Comparison of ENCODE assay signal across 13 cellular contexts in genomic region chr5:169641253-169641652, GRCh38. TPM values are rescaled to one million over a fixed set of nuclear protein-coding genes. Genes with fewer than 3 reads are reported as not detected.
DNase-seq lines count a peak whose midpoint lies in the region; ATAC-seq, FAIRE-seq and TF ChIP-seq lines count a peak whose summit lies in the region.
"Had no signal": no experiment of that assay in that cellular context is flagged by ENCODE, and none has a peak within 500 bp of the region (broad histone marks: within the 10 kb centered on the region; RNA-seq: fewer than 3 reads in every experiment).

No MANE protein-coding gene starts in this region.

- H3K27ac Mint-ChIP-seq in naive thymus-derived CD4-positive, alpha-beta T cell = peak overlapping the region in 1 of 9 donors; percentile 66
- H3K27ac Mint-ChIP-seq in CD8-positive, alpha-beta T cell = no peak overlapping the region
- H3K27ac Mint-ChIP-seq: activated naive CD8-positive, alpha-beta T cell had no signal

- H3K4me3 Mint-ChIP-seq in naive thymus-derived CD4-positive, alpha-beta T cell = peak overlapping the region in 6 of 10 donors; percentile 2 to 63 (median 24)
- no peak overlapping the region for H3K4me3 Mint-ChIP-seq in CD8-positive, alpha-beta T cell
- H3K4me3 Mint-ChIP-seq: activated naive CD8-positive, alpha-beta T cell had no signal

- H4K20me1 ChIP-seq in PC-9 (ENCODE audit: insufficient read depth) (no peaks in the 10 kb centered on the region), endothelial cell of umbilical vein (replicated peaks; ENCODE audit: control insufficient read depth, extremely low read depth, insufficient read depth, low read length) (no peaks in the 10 kb centered on the region)

- no peak overlapping the region for H3K4me3 ChIP-seq in PC-9
- H3K4me3 ChIP-seq in endothelial cell of umbilical vein (replicated peaks in 1 of 3; ENCODE audit: insufficient read depth in 1 of 3, low read depth in 1 of 3, low read length in 3 of 3) = no peak overlapping the region
- H3K4me3 ChIP-seq in naive thymus-derived CD4-positive, alpha-beta T cell (ENCODE audit: low read length) = no peak overlapping the region
- H3K4me3 ChIP-seq in CD8-positive, alpha-beta T cell (ENCODE audit: low read depth, low read length) = no peak overlapping the region
- H3K4me3 ChIP-seq: Peyer's patch, skin epidermis had no signal

- FAIRE-seq in endothelial cell of umbilical vein (lab: Jason Lieb, UNC) = peak; percentile 53
- no peak for FAIRE-seq in urothelium cell line (lab: Jason Lieb, UNC)

- H2AFZ ChIP-seq in PC-9 (no peak overlapping the region), endothelial cell of umbilical vein (ENCODE audit: low read depth, low read length) (no peak overlapping the region)

- DNase-seq in EH (ENCODE audit: low read depth) (peak; percentile 60), PC-9 (peak in 1 of 2 experiments; percentile 12), endothelial cell of umbilical vein (ENCODE audit: low read depth, low spot score) (peak; percentile 32), DMS79 (lab: John Stamatoyannopoulos, UW) (no peak), urothelium cell line (ENCODE audit: low spot score) (no peak)
- no peak for DNase-seq in naive thymus-derived CD4-positive, alpha-beta T cell
- no peak for DNase-seq in CD8-positive, alpha-beta T cell
- DNase-seq in activated CD4-positive, alpha-beta T cell treated with anti-CD3 and anti-CD28 coated beads, Interleukin-2, amount 50 U/mL, for 48 hours = no peak
- DNase-seq: activated CD8-positive, alpha-beta memory T cell treated with anti-CD3 and anti-CD28 coated beads for 24 hours; kidney glomerular epithelial cell; Peyer's patch had no signal

- BruUV-seq in PC-9 (replicated peaks; lab: Mats Ljungman, UMichigan) = no TSS peak
- BruUV-seq in endothelial cell of umbilical vein (replicated peaks; lab: Mats Ljungman, UMichigan) = no TSS peak

- no peaks in the 10 kb centered on the region for H3K27me3 Mint-ChIP-seq in naive thymus-derived CD4-positive, alpha-beta T cell
- H3K27me3 Mint-ChIP-seq in CD8-positive, alpha-beta T cell (ENCODE audit: low read depth) = no peaks in the 10 kb centered on the region
- H3K27me3 Mint-ChIP-seq: activated naive CD8-positive, alpha-beta T cell had no signal

- TF ChIP-seq CTCF in PC-9 (conservative IDR thresholded peaks at IDR 0.05) (no peak), endothelial cell of umbilical vein (IDR thresholded peaks at IDR 0.05; ENCODE audit: extremely low read depth in 1 of 2, insufficient read depth in 1 of 2, low read depth in 1 of 2, low read length in 2 of 2) (no peak)
- no peak for TF ChIP-seq CTCF in CD8-positive, alpha-beta T cell (IDR thresholded peaks at IDR 0.05)

- no peaks in the 10 kb centered on the region for H3K9me2 ChIP-seq in PC-9 (ENCODE audit: insufficient read depth)

- peaks cover 70 to 89% (median 85%) of the 10 kb centered on the region in 7 donors for H3K4me1 Mint-ChIP-seq in naive thymus-derived CD4-positive, alpha-beta T cell
- H3K4me1 Mint-ChIP-seq in CD8-positive, alpha-beta T cell (ENCODE audit: low read depth) = peaks cover 82% of the 10 kb centered on the region

- no peaks in the 10 kb centered on the region for H3F3A ChIP-seq in PC-9 (ENCODE audit: insufficient read depth, low read depth)

- intact Hi-C loops in PC-9 (cut with micrococcal nuclease; ENCODE audit: unreplicated experiment) = no loop called here
- intact Hi-C loops in endothelial cell of umbilical vein (cut with micrococcal nuclease) = no loop called here
- intact Hi-C loops in naive thymus-derived CD4-positive, alpha-beta T cell (cut with micrococcal nuclease) = no loop called here
- intact Hi-C loops in CD8-positive, alpha-beta T cell (cut with DNase I, micrococcal nuclease) = no loop called here

- H3K9me3 Mint-ChIP-seq in naive thymus-derived CD4-positive, alpha-beta T cell = peaks cover 0 to 12% (median 0%) of the 10 kb centered on the region in 11 donors
- peaks cover 3% of the 10 kb centered on the region for H3K9me3 Mint-ChIP-seq in CD8-positive, alpha-beta T cell

- H3K4me1 ChIP-seq in PC-9 (replicated peaks; ENCODE audit: insufficient read depth) (peaks cover 11% of the 10 kb centered on the region; the same call in 1 of the 2 replicates), endothelial cell of umbilical vein (ENCODE audit: control insufficient read depth, extremely low read depth, insufficient read depth, low read length) (peaks cover 3% of the 10 kb centered on the region)
- H3K4me1 ChIP-seq in naive thymus-derived CD4-positive, alpha-beta T cell (ENCODE audit: control insufficient read depth in 2 of 2, insufficient read depth in 2 of 2, low read length in 2 of 2) = peaks cover 25 to 38% of the 10 kb centered on the region in 2 donors
- peaks cover 42% of the 10 kb centered on the region for H3K4me1 ChIP-seq in CD8-positive, alpha-beta T cell (ENCODE audit: insufficient read depth, low read length)
- H3K4me1 ChIP-seq: Peyer's patch had no signal

- H3K27me3 ChIP-seq in PC-9 (ENCODE audit: insufficient read depth, low read depth) (no peaks in the 10 kb centered on the region), endothelial cell of umbilical vein (ENCODE audit: control insufficient read depth in 2 of 2, insufficient read depth in 2 of 2, low read length in 2 of 2) (no peaks in the 10 kb centered on the region)
- H3K27me3 ChIP-seq in naive thymus-derived CD4-positive, alpha-beta T cell (ENCODE audit: control insufficient read depth in 2 of 2, insufficient read depth in 2 of 2, low read length in 2 of 2) = no peaks in the 10 kb centered on the region
- no peaks in the 10 kb centered on the region for H3K27me3 ChIP-seq in CD8-positive, alpha-beta T cell (ENCODE audit: insufficient read depth, low read length)
- H3K27me3 ChIP-seq: Peyer's patch had no signal

- no peaks in the 10 kb centered on the region for H3K36me3 ChIP-seq in PC-9 (ENCODE audit: low read depth)
- H3K36me3 ChIP-seq in endothelial cell of umbilical vein (ENCODE audit: control insufficient read depth in 2 of 2, extremely low read depth in 1 of 2, insufficient read depth in 2 of 2, low read length in 2 of 2) = no peaks in the 10 kb centered on the region
- peaks cover 0 to 11% (median 4%) of the 10 kb centered on the region in 3 experiments for H3K36me3 ChIP-seq in naive thymus-derived CD4-positive, alpha-beta T cell (ENCODE audit: control insufficient read depth in 2 of 3, insufficient read depth in 3 of 3, low read length in 3 of 3)
- H3K36me3 ChIP-seq in CD8-positive, alpha-beta T cell (ENCODE audit: insufficient read depth, low read length) = no peaks in the 10 kb centered on the region
- H3K36me3 ChIP-seq: Peyer's patch had no signal

- H3K9ac ChIP-seq in endothelial cell of umbilical vein (replicated peaks; ENCODE audit: extremely low read depth, insufficient read depth, low read length) = no peak overlapping the region

- no peaks in the 10 kb centered on the region for H3K79me2 ChIP-seq in PC-9 (ENCODE audit: low read depth)
- no peaks in the 10 kb centered on the region for H3K79me2 ChIP-seq in endothelial cell of umbilical vein (ENCODE audit: control insufficient read depth, insufficient read depth, low read length)

- CTCF ChIA-PET in PC-9 (lab: Charles Lee) = no interaction called here
- CTCF ChIA-PET in endothelial cell of umbilical vein (lab: Charles Lee) = interaction anchor here (1.2 kb wide), 1 partner anchor 347 kb away, joined by 3 read pairs; no protein-coding TSS in a partner anchor
- CTCF ChIA-PET in naive thymus-derived CD4-positive, alpha-beta T cell (lab: Charles Lee) = no interaction called here
- CTCF ChIA-PET in CD8-positive, alpha-beta T cell (lab: Charles Lee) = interaction anchor here (1.2 kb wide), 1 partner anchor 10 kb away, joined by 4 read pairs; no protein-coding TSS in a partner anchor

- no peaks in the 10 kb centered on the region for H3K9me1 ChIP-seq in endothelial cell of umbilical vein (replicated peaks; ENCODE audit: control insufficient read depth, extremely low read depth, insufficient read depth, low read length)

- H3K27ac ChIP-seq in PC-9 (no peak overlapping the region), endothelial cell of umbilical vein (ENCODE audit: insufficient read depth, low read depth, low read length) (no peak overlapping the region)
- H3K27ac ChIP-seq in naive thymus-derived CD4-positive, alpha-beta T cell (ENCODE audit: low read depth, low read length) = no peak overlapping the region
- H3K27ac ChIP-seq in CD8-positive, alpha-beta T cell (ENCODE audit: low read depth, low read length) = no peak overlapping the region
- H3K27ac ChIP-seq: Peyer's patch, skin epidermis had no signal

- TF ChIP-seq POLR2A in endothelial cell of umbilical vein (IDR thresholded peaks at IDR 0.05; ENCODE audit: low read depth, low read length) = no peak

- H3K9me3 ChIP-seq in PC-9 (ENCODE audit: insufficient read depth, low read depth) (no peaks in the 10 kb centered on the region), endothelial cell of umbilical vein (replicated peaks; ENCODE audit: control insufficient read depth, insufficient read depth, low read length) (no peaks in the 10 kb centered on the region)
- peaks cover 0 to 5% (median 0%) of the 10 kb centered on the region in 3 experiments for H3K9me3 ChIP-seq in naive thymus-derived CD4-positive, alpha-beta T cell (ENCODE audit: control insufficient read depth in 2 of 3, low read length in 3 of 3)
- H3K9me3 ChIP-seq in CD8-positive, alpha-beta T cell (ENCODE audit: low read length) = no peaks in the 10 kb centered on the region
- H3K9me3 ChIP-seq: Peyer's patch had no signal

- dilution Hi-C loops in endothelial cell of umbilical vein (cut with MboI; ENCODE audit: extremely low pct_ligation_motif_present, low sequenced_read_pairs) = no loop called here

- POLR2A ChIA-PET in PC-9 (lab: Charles Lee; ENCODE audit: unreplicated experiment) (no interaction called here), endothelial cell of umbilical vein (lab: Charles Lee) (no interaction called here)
- POLR2A ChIA-PET in naive thymus-derived CD4-positive, alpha-beta T cell (lab: Charles Lee) = interaction anchor here (1.0 kb wide), 1 partner anchor 46 kb away, joined by 4 read pairs; no protein-coding TSS in a partner anchor
- POLR2A ChIA-PET in CD8-positive, alpha-beta T cell (lab: Charles Lee) = no interaction called here

- peaks cover 11 to 67% (median 50%) of the 10 kb centered on the region in 5 donors for H3K36me3 Mint-ChIP-seq in naive thymus-derived CD4-positive, alpha-beta T cell
- H3K36me3 Mint-ChIP-seq in CD8-positive, alpha-beta T cell = peaks cover 64% of the 10 kb centered on the region

- no peak for ATAC-seq in naive thymus-derived CD4-positive, alpha-beta T cell
- ATAC-seq in CD8-positive, alpha-beta T cell = no peak

- peak overlapping the region; percentile 3; the same call in 1 of the 2 replicates for H3K4me2 ChIP-seq in PC-9
- H3K4me2 ChIP-seq in endothelial cell of umbilical vein (ENCODE audit: insufficient read depth, low read length) = no peak overlapping the region

RNA-seq across cellular contexts. Expression of gene DOCK2, which starts 4.2 kb away (rescaled TPM):
- total RNA-seq in PC-9 (2021) = 0.18 and 0.41 TPM in 2 replicates
- total RNA-seq in endothelial cell of umbilical vein = 0.62 and 4.8 TPM in 2 replicates
- 0.37 and 0.62 TPM in 2 replicates for polyA plus RNA-seq in endothelial cell of umbilical vein
- polyA plus RNA-seq in endothelial cell of umbilical vein (2011; cell fraction: cytosol; rRNA removed) = 0.61 and 0.63 TPM in 2 replicates
- 1.1 and 2.2 TPM in 2 replicates for polyA plus RNA-seq in endothelial cell of umbilical vein (2011; cell fraction: nucleus; rRNA removed)
- 0.86 and 1.5 TPM in 2 replicates for polyA plus RNA-seq in endothelial cell of umbilical vein (2012)
- polyA minus RNA-seq in endothelial cell of umbilical vein = 1.00 and 2.7 TPM in 2 replicates
- polyA minus RNA-seq in endothelial cell of umbilical vein (2011; cell fraction: cytosol; rRNA and poly(A)+ RNA removed) = not detected
- 2.3 and 4.5 TPM in 2 replicates for polyA minus RNA-seq in endothelial cell of umbilical vein (2011; cell fraction: nucleus; rRNA and poly(A)+ RNA removed)
- total RNA-seq in naive thymus-derived CD4-positive, alpha-beta T cell = 100 to 1,000 TPM; 182 to 345 (median 235) TPM
- polyA plus RNA-seq in naive thymus-derived CD4-positive, alpha-beta T cell = 100 to 1,000 TPM in 1 of 2 donors, 10 to 100 TPM in 1; 63.7 to 109 TPM
- 100 to 1,000 TPM; 194 to 197 TPM for total RNA-seq in CD8-positive, alpha-beta T cell

RNA-seq across cellular contexts. Expression of gene SPDL1, which starts 57.7 kb away (rescaled TPM):
- total RNA-seq in PC-9 (2021) (30.5 and 39.2 TPM in 2 replicates), endothelial cell of umbilical vein (46.8 and 51.8 TPM in 2 replicates)
- polyA plus RNA-seq in endothelial cell of umbilical vein = 11.7 and 19.7 TPM in 2 replicates
- 26.8 and 32.5 TPM in 2 replicates for polyA plus RNA-seq in endothelial cell of umbilical vein (2011; cell fraction: cytosol; rRNA removed)
- polyA plus RNA-seq in endothelial cell of umbilical vein (2011; cell fraction: nucleus; rRNA removed) = 53.4 and 99.0 TPM in 2 replicates
- 29.1 and 61.6 TPM in 2 replicates for polyA plus RNA-seq in endothelial cell of umbilical vein (2012)
- 12.1 and 14.6 TPM in 2 replicates for polyA minus RNA-seq in endothelial cell of umbilical vein
- 20.1 TPM for polyA minus RNA-seq in endothelial cell of umbilical vein (2011; cell fraction: cytosol; rRNA and poly(A)+ RNA removed)
- polyA minus RNA-seq in endothelial cell of umbilical vein (2011; cell fraction: nucleus; rRNA and poly(A)+ RNA removed) = 16.6 and 44.6 TPM in 2 replicates
- total RNA-seq in naive thymus-derived CD4-positive, alpha-beta T cell = 10 to 100 TPM in 4 of 5 experiments, 1 to 10 TPM in 1; 9.9 to 27.2 (median 13.6) TPM
- 1 to 10 TPM; 6.6 to 8.5 TPM for polyA plus RNA-seq in naive thymus-derived CD4-positive, alpha-beta T cell
- total RNA-seq in CD8-positive, alpha-beta T cell = 1 to 10 TPM; 5.2 to 6.9 TPM

Comparison
In these comparisons a context has a peak if more than half of its experiments do, and no peak if none do; other contexts are left out.
1. DNase-seq: peak in EH (single experiment) and endothelial cell of umbilical vein (single experiment); none in naive thymus-derived CD4-positive, alpha-beta T cell (0 of 9), DMS79 (single experiment), urothelium cell line (single experiment), CD8-positive, alpha-beta T cell (0 of 7) and activated CD4-positive, alpha-beta T cell treated with anti-CD3 and anti-CD28 coated beads, Interleukin-2, amount 50 U/mL, for 48 hours (0 of 2).
2. RNA of gene DOCK2, which starts 4.2 kb away (total RNA-seq): 182 to 345 TPM in naive thymus-derived CD4-positive, alpha-beta T cell and 194 to 197 TPM in CD8-positive, alpha-beta T cell; 0.62 to 4.8 TPM in endothelial cell of umbilical vein and 0.18 to 0.41 TPM in PC-9; every median in the first group is over 10 times any median in the second.
3. CTCF ChIA-PET loops: an anchor here in endothelial cell of umbilical vein (1.2 kb wide) and CD8-positive, alpha-beta T cell (1.2 kb wide); none called in PC-9 and naive thymus-derived CD4-positive, alpha-beta T cell.